In the genomic region with DNA sequence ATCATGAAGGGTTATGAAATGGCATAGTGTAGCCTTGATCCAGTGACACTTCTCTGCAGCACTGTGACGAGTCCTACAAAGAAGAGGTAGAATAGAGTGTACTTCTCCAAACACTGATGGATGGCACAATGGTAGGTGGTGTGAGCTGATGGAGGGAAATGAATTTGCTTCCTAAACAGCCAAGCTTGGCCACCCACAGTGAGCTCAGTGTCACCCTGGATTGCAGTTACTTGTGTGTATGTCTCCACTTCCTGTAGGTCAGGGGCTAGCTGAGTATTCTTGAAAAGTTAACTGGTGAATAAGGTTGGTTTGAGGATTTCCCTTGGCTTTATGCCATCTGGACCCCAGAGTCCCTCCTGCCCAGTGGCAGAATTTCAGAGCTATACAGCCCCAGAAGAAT, we compare ENCODE assay signal across 21 cellular contexts.
A peak's percentile ranks its signal among the peaks of the same experiment; 100 is the strongest.
DNase-seq lines count a peak whose midpoint lies in the region; ATAC-seq and TF ChIP-seq lines count a peak whose summit lies in the region.
"Had no signal": no experiment of that assay in that cellular context is flagged by ENCODE, and none has a peak within 500 bp of the region (broad histone marks: within the 10 kb centered on the region; RNA-seq: fewer than 3 reads in every experiment).

No MANE protein-coding gene starts in this region.

- H3K36me3 Mint-ChIP-seq in WTC11 = peaks cover 22% of the 10 kb centered on the region
- H3K36me3 Mint-ChIP-seq: T-cell had no signal

- no peaks in the 10 kb centered on the region for H4K20me1 ChIP-seq in IMR-90 (ENCODE audit: insufficient read depth, low read length)

- no CpG with 5 or more reads among the region's 1 CpG for WGBS in IMR-90 (ENCODE audit: extremely low coverage in 2 of 2, insufficient read length in 1 of 2), 2 experiments

- no peak for DNase-seq in IMR-90
- DNase-seq in WTC11 (ENCODE audit: low spot score) = no peak
- no peak for DNase-seq in foreskin keratinocyte
- DNase-seq in dorsolateral prefrontal cortex = no peak
- no peak for DNase-seq in OCI-M1 (lab: John Stamatoyannopoulos, UW)
- DNase-seq in DMS153 (lab: John Stamatoyannopoulos, UW) = no peak
- DNase-seq: CD4-positive, alpha-beta T cell; COR-L47; DMS 273 treated with DMSO at 0.1 percent for 48 hours; DND-41; NCI-H1092 treated with DMSO at 0.1 percent for 48 hours; NCI-H2029 treated with DMSO at 0.1 percent for 48 hours; NCI-H345; NCI-H524; NCI-H82; SHP77 treated with DMSO at 0.1 percent for 48 hours; T-cell had no signal

- peak overlapping the region; percentile 66; the same call in 1 of the 2 replicates for H3K27ac ChIP-seq in ACC112 (ENCODE audit: low read depth, low read length)
- no peak overlapping the region for H3K27ac ChIP-seq in IMR-90 (ENCODE audit: insufficient read depth, low read length)
- peak overlapping the region; percentile 42 for H3K27ac ChIP-seq in foreskin keratinocyte
- H3K27ac ChIP-seq in dorsolateral prefrontal cortex = peak overlapping the region in 2 of 59 donors; percentile 7 to 27

- no peak overlapping the region for H3K4me3 Mint-ChIP-seq in WTC11
- H3K4me3 Mint-ChIP-seq: CD4-positive, alpha-beta T cell; T-cell had no signal

- no peaks in the 10 kb centered on the region for H3K79me2 ChIP-seq in ACC112 (ENCODE audit: control insufficient read depth, insufficient read depth, low read length, unreplicated experiment)

- H3K23ac ChIP-seq in IMR-90 (ENCODE audit: low read depth, low read length) = no peak overlapping the region

- no peak overlapping the region for H4K8ac ChIP-seq in IMR-90 (ENCODE audit: low read depth in 2 of 2, low read length in 2 of 2)

- intact Hi-C loops in IMR-90 (cut with micrococcal nuclease) = no loop called here
- intact Hi-C loops in dorsolateral prefrontal cortex (cut with DNase I) = no loop called here

- dilution Hi-C loops in IMR-90 (cut with HindIII; ENCODE audit: low sequenced_read_pairs, unreplicated experiment) = no loop called here

- H2BK120ac ChIP-seq in IMR-90 (ENCODE audit: low read depth, low read length) = no peak overlapping the region; the same call in 1 of the 2 replicates

- peaks cover 33% of the 10 kb centered on the region for H3K4me1 ChIP-seq in ACC112 (ENCODE audit: control insufficient read depth, insufficient read depth, low read length, unreplicated experiment)
- H3K4me1 ChIP-seq in IMR-90 (ENCODE audit: control insufficient read depth, insufficient read depth, low read length) = peaks cover 6% of the 10 kb centered on the region; the same call in 1 of the 2 replicates
- H3K4me1 ChIP-seq in foreskin keratinocyte = peaks cover 31% of the 10 kb centered on the region

- H3K27me3 ChIP-seq in ACC112 (ENCODE audit: insufficient read depth, low read length) (no peaks in the 10 kb centered on the region), IMR-90 (ENCODE audit: control insufficient read depth, insufficient read depth, low read length) (no peaks in the 10 kb centered on the region), foreskin keratinocyte (no peaks in the 10 kb centered on the region), dorsolateral prefrontal cortex (peaks cover 0 to 6% (median 0%) of the 10 kb centered on the region in 45 donors)

- H4K91ac ChIP-seq in IMR-90 (ENCODE audit: insufficient read depth, low read depth, low read length) = no peak overlapping the region

- no peak overlapping the region for H3K56ac ChIP-seq in IMR-90 (ENCODE audit: extremely low read depth, insufficient read depth, low read length)

- H3K18ac ChIP-seq in IMR-90 (ENCODE audit: low read depth, low read length) = no peak overlapping the region

- H3K4me1 Mint-ChIP-seq in WTC11 = peaks cover 55% of the 10 kb centered on the region
- H3K4me1 Mint-ChIP-seq: T-cell had no signal

- H2AK9ac ChIP-seq in IMR-90 (replicated peaks; ENCODE audit: low read depth, low read length, poor library complexity) = peak overlapping the region; percentile 18

- H2BK20ac ChIP-seq in IMR-90 (ENCODE audit: low read depth, low read length) = no peak overlapping the region

- no peak for TF ChIP-seq RAD21 in IMR-90 (IDR thresholded peaks at IDR 0.05; ENCODE audit: low read length)

- TF ChIP-seq CTCF in IMR-90 (conservative IDR thresholded peaks at IDR 0.05; ENCODE audit: low read depth, low read length) = no peak
- TF ChIP-seq CTCF in WTC11 (IDR thresholded peaks at IDR 0.05) = no peak
- no peak for TF ChIP-seq CTCF in foreskin keratinocyte (conservative IDR thresholded peaks at IDR 0.05)
- TF ChIP-seq CTCF in dorsolateral prefrontal cortex (IDR thresholded peaks at IDR 0.05 in 54 of 56, conservative IDR thresholded peaks at IDR 0.05 in 2 of 56; ENCODE audit: low read depth in 1 of 56, partially characterized antibody in 56 of 56) = no peak

- POLR2A ChIA-PET in IMR-90 (lab: Charles Lee; ENCODE audit: unreplicated experiment) (no interaction called here), WTC11 (lab: Charles Lee) (no interaction called here)

- no peak overlapping the region for H2AK5ac ChIP-seq in IMR-90 (ENCODE audit: low read depth, low read length)

- H3K9me3 Mint-ChIP-seq in WTC11 = no peaks in the 10 kb centered on the region
- H3K9me3 Mint-ChIP-seq: CD4-positive, alpha-beta T cell; T-cell had no signal

- H3K4me2 ChIP-seq in IMR-90 (ENCODE audit: low read depth, low read length) = no peak overlapping the region

- no peaks in the 10 kb centered on the region for H3K9me3 ChIP-seq in IMR-90 (ENCODE audit: control insufficient read depth, insufficient read depth, low read length)

- no peaks in the 10 kb centered on the region for H3K27me3 Mint-ChIP-seq in WTC11 (ENCODE audit: low read depth)

- H3K79me1 ChIP-seq in IMR-90 (ENCODE audit: low read depth in 1 of 2, low read length in 2 of 2) = no peaks in the 10 kb centered on the region

- peaks cover 6% of the 10 kb centered on the region; the same call in 1 of the 2 replicates for H3K9me1 ChIP-seq in IMR-90 (ENCODE audit: insufficient read depth, low read length)

- no peaks in the 10 kb centered on the region for H3K36me3 ChIP-seq in ACC112 (ENCODE audit: insufficient read depth, low read length)
- no peaks in the 10 kb centered on the region for H3K36me3 ChIP-seq in IMR-90 (ENCODE audit: control insufficient read depth, insufficient read depth, low read length)

- ATAC-seq in IMR-90 (ENCODE audit: low read depth) = no peak
- ATAC-seq in WTC11 = no peak
- no peak for ATAC-seq in foreskin keratinocyte
- ATAC-seq in GM21619 (IDR thresholded peaks at IDR 0.05; ENCODE audit: unreplicated experiment) = no peak
- ATAC-seq: GM12878, K562 had no signal

- H3K27ac Mint-ChIP-seq in WTC11 = peak overlapping the region; percentile 27; the same call in 1 of the 2 replicates
- H3K27ac Mint-ChIP-seq: CD4-positive, alpha-beta T cell; T-cell had no signal

- no peak overlapping the region for H3K9ac ChIP-seq in IMR-90 (ENCODE audit: low read depth, low read length)

- no peak overlapping the region; the same call in 1 of the 2 replicates for H3K14ac ChIP-seq in IMR-90 (replicated peaks; ENCODE audit: low read depth, low read length)

- CTCF ChIA-PET in IMR-90 (lab: Yijun Ruan, JAX) (interaction anchor here (2.2 kb wide), 1 partner anchor 30 kb away, joined by 9 read pairs; no protein-coding TSS in a partner anchor), WTC11 (lab: Charles Lee) (no interaction called here)

- no peak overlapping the region for H2BK15ac ChIP-seq in IMR-90 (ENCODE audit: low read depth, low read length)

- H3K4ac ChIP-seq in IMR-90 (ENCODE audit: low read depth, low read length) = no peak overlapping the region; the same call in 1 of the 2 replicates

- H2AFZ ChIP-seq in ACC112 (ENCODE audit: low read length, unreplicated experiment) (no peak overlapping the region), IMR-90 (replicated peaks; ENCODE audit: low read length, poor library complexity) (no peak overlapping the region)

- BruUV-seq in IMR-90 (replicated peaks; lab: Mats Ljungman, UMichigan) = no TSS peak

- H3K4me3 ChIP-seq in ACC112 (ENCODE audit: low read depth, low read length) = no peak overlapping the region
- no peak overlapping the region for H3K4me3 ChIP-seq in IMR-90 (ENCODE audit: insufficient read depth, low read depth, low read length)
- H3K4me3 ChIP-seq in dorsolateral prefrontal cortex = no peak overlapping the region
- H3K4me3 ChIP-seq: GM12878, K562 had no signal

- in situ Hi-C loops in IMR-90 (cut with MboI; ENCODE audit: low sequenced_read_pairs) = no loop called here

- no peak for TF ChIP-seq POLR2A in IMR-90 (IDR thresholded peaks at IDR 0.05; ENCODE audit: low read depth, low read length)

- no peak overlapping the region for H2BK5ac ChIP-seq in IMR-90 (ENCODE audit: low read depth, low read length, poor library complexity, severe bottlenecking)

- no peak overlapping the region for H4K5ac ChIP-seq in IMR-90 (ENCODE audit: low read depth, low read length)

TF ChIP-seq in IMR-90, 13 proteins besides CTCF, POLR2A, EP300 and RAD21 (continues in another document):
- TF ChIP-seq, protein P1, sequence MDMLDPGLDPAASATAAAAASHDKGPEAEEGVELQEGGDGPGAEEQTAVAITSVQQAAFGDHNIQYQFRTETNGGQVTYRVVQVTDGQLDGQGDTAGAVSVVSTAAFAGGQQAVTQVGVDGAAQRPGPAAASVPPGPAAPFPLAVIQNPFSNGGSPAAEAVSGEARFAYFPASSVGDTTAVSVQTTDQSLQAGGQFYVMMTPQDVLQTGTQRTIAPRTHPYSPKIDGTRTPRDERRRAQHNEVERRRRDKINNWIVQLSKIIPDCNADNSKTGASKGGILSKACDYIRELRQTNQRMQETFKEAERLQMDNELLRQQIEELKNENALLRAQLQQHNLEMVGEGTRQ (IDR thresholded peaks at IDR 0.05; ENCODE audit: low read depth, low read length) = no peak
- no peak for TF ChIP-seq MAFK (IDR thresholded peaks at IDR 0.05; ENCODE audit: low read depth, low read length)

TF ChIP-seq in WTC11, 78 proteins besides CTCF, POLR2A, EP300 and RAD21 (continues in another document):
- TF ChIP-seq GRHL2 (CRISPR knock-in tag; IDR thresholded peaks at IDR 0.05; ENCODE audit: insufficient replicate concordance, severe bottlenecking) = no peak
- no peak for TF ChIP-seq FOXJ3 (CRISPR knock-in tag; IDR thresholded peaks at IDR 0.05; ENCODE audit: borderline replicate concordance)
- TF ChIP-seq JUN (CRISPR knock-in tag; IDR thresholded peaks at IDR 0.05) = no peak
- no peak for TF ChIP-seq CREM (CRISPR knock-in tag; IDR thresholded peaks at IDR 0.05)
- TF ChIP-seq ELF4 (CRISPR knock-in tag; IDR thresholded peaks at IDR 0.05; ENCODE audit: low read depth) = no peak
- no peak for TF ChIP-seq CBFB (CRISPR knock-in tag; IDR thresholded peaks at IDR 0.05; ENCODE audit: low read depth)
